8 cellular contexts compared by ENCODE assay signal in the genomic region with DNA sequence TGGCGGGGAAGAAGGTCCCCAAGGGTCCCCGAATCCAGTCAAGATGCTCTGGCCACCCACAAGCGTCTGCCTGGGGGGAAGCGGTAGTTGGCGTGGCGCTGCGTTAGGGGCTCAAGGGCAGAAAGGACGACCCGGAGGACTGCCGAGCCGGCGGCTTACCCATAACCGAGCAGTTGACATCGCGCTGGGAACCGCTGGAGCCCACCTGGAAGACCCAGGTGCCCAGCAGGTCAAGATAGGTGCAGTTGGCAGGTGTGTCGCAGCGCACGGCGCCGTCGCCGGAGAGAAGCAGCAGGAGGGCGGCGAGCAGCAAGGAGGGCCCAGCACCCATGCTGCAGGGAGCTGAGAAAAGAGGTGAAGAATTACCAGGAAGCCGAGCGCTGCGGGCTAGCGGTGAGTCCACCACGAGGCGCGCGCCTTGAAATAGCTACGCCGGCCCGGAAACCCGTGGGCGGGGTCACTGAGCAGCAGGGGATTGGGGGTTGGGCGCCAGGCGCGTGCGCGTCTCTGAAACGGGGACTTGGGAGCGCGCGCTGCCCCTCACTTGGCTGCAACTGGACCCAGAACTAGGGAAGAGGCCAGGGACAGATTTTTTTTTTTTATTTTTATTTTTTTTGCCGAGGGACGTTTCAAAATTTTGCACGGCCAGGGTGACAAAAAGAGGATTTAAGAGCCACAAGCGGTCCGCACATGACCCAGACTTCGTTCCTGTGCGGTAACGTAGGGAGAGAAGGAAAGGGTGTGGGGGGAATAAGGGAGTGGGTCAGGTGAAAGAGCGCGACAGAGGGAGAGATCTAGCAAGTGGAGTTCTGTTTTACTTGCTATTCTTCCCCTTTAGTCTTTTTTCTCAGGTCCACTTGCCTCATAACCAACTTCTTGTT. TPM values are rescaled to one million over a fixed set of nuclear protein-coding genes. Genes with fewer than 3 reads are reported as not detected.
DNase-seq lines count a peak whose midpoint lies in the region; ATAC-seq and TF ChIP-seq lines count a peak whose summit lies in the region.

A gene (minus strand): TSS at position 395 of the 881 bp plus-strand sequence. CDS start 64 bp downstream, at position 331.

- peak; percentile 23 for TF ChIP-seq EP300 in neural cell (conservative IDR thresholded peaks at IDR 0.05; ENCODE audit: poor library complexity, severe bottlenecking)

- H3K27ac ChIP-seq in KMS-11, result peak within 1 kb of the TSS; percentile 89
- H3K27ac ChIP-seq in RWPE1, result peak within 1 kb of the TSS; percentile 91
- H3K27ac ChIP-seq in neural cell (ENCODE audit: low read length), result no peak within 1 kb of the TSS

- H3K4me1 Mint-ChIP-seq in activated T-helper 17 cell treated with anti-CD3 and anti-CD28 coated beads, Interleukin-2, amount 50 U/mL, for 72 hours, result peaks cover 26% of the 10 kb centered on the region
- H3K4me1 Mint-ChIP-seq in stimulated activated naive CD8-positive, alpha-beta T cell treated with anti-CD3 and anti-CD28 coated beads, Interleukin-15, amount 100 ng/mL, for 72 hours, result peaks cover 53% of the 10 kb centered on the region

- peaks cover 26% of the 10 kb centered on the region for H3K4me1 ChIP-seq in KMS-11 (ENCODE audit: low read depth, poor library complexity, severe bottlenecking)

- TF ChIP-seq CTCF in KMS-11 (conservative IDR thresholded peaks at IDR 0.05; ENCODE audit: low read depth, low read length), result no peak
- TF ChIP-seq CTCF in RWPE1 (conservative IDR thresholded peaks at IDR 0.05; ENCODE audit: low read depth), result no peak
- no peak for TF ChIP-seq CTCF in fibroblast of the aortic adventitia (IDR thresholded peaks at IDR 0.05; ENCODE audit: insufficient read depth, low read length)
- peak; percentile 31 for TF ChIP-seq CTCF in neural cell (IDR thresholded peaks at IDR 0.05; ENCODE audit: poor library complexity, severe bottlenecking)

- H2AFZ ChIP-seq in KMS-11 (ENCODE audit: low read depth) (peak within 1 kb of the TSS; percentile 64), neural cell (ENCODE audit: low read depth, low read length) (peak within 1 kb of the TSS; percentile 58)

- peaks cover 29% of the 10 kb centered on the region for H3K79me2 ChIP-seq in KMS-11 (ENCODE audit: insufficient read depth, low read depth)
- no peaks in the 10 kb centered on the region for H3K79me2 ChIP-seq in neural cell (replicated peaks; ENCODE audit: insufficient read depth, low read length)

- H4K20me1 ChIP-seq in KMS-11 (ENCODE audit: insufficient read depth) (no peaks in the 10 kb centered on the region), neural cell (ENCODE audit: insufficient read depth) (no peaks in the 10 kb centered on the region)

- peak within 1 kb of the TSS; percentile 96 for H3K27ac Mint-ChIP-seq in activated T-helper 17 cell treated with anti-CD3 and anti-CD28 coated beads, Interleukin-2, amount 50 U/mL, for 72 hours
- peak within 1 kb of the TSS; percentile 75 to 100 for H3K27ac Mint-ChIP-seq in stimulated activated naive CD8-positive, alpha-beta T cell treated with anti-CD3 and anti-CD28 coated beads, Interleukin-15, amount 100 ng/mL, for 72 hours

- H3K4me3 ChIP-seq in KMS-11 (IDR thresholded peaks at IDR 0.05; ENCODE audit: insufficient read depth, low read depth, low read length), result no peak within 1 kb of the TSS
- peak within 1 kb of the TSS; percentile 94 for H3K4me3 ChIP-seq in fibroblast of the aortic adventitia (ENCODE audit: low read depth, low read length)
- H3K4me3 ChIP-seq in neural cell (ENCODE audit: low read length), result peak within 1 kb of the TSS; percentile 76

- H3K9ac ChIP-seq in KMS-11, result peak within 1 kb of the TSS; percentile 91
- H3K9ac ChIP-seq in neural cell (ENCODE audit: low read length), result peak within 1 kb of the TSS; percentile 61

- POLR2A ChIA-PET in RWPE1 (lab: Yijun Ruan, JAX; ENCODE audit: low non-redundant PET), result interaction anchor here (1.5 kb wide), 1 partner anchor 92 kb away, joined by 3 read pairs; no protein-coding TSS in a partner anchor

- H3K27me3 ChIP-seq in KMS-11 (ENCODE audit: insufficient read depth, low read depth) (no peaks in the 10 kb centered on the region), neural cell (ENCODE audit: insufficient read depth, low read depth, low read length) (no peaks in the 10 kb centered on the region)

- no peaks in the 10 kb centered on the region for H3K27me3 Mint-ChIP-seq in activated T-helper 17 cell treated with anti-CD3 and anti-CD28 coated beads, Interleukin-2, amount 50 U/mL, for 72 hours
- no peaks in the 10 kb centered on the region for H3K27me3 Mint-ChIP-seq in stimulated activated naive CD8-positive, alpha-beta T cell treated with anti-CD3 and anti-CD28 coated beads, Interleukin-15, amount 100 ng/mL, for 72 hours

- no peaks in the 10 kb centered on the region for H3K9me3 Mint-ChIP-seq in activated T-helper 17 cell treated with anti-CD3 and anti-CD28 coated beads, Interleukin-2, amount 50 U/mL, for 72 hours
- no peaks in the 10 kb centered on the region for H3K9me3 Mint-ChIP-seq in stimulated activated naive CD8-positive, alpha-beta T cell treated with anti-CD3 and anti-CD28 coated beads, Interleukin-15, amount 100 ng/mL, for 72 hours

- H3K4me2 ChIP-seq in KMS-11, result peak within 1 kb of the TSS; percentile 60
- peak within 1 kb of the TSS; percentile 57 for H3K4me2 ChIP-seq in neural cell (ENCODE audit: low read length)

- H3K9me2 ChIP-seq in neural cell (ENCODE audit: insufficient read depth, low read length), result no peaks in the 10 kb centered on the region

- ATAC-seq in GM21786 (IDR thresholded peaks at IDR 0.05; ENCODE audit: unreplicated experiment), result peak; percentile 91
- ATAC-seq in activated T-helper 17 cell treated with anti-CD3 and anti-CD28 coated beads, Interleukin-2, amount 50 U/mL, for 72 hours (replicated peaks), result peak; percentile 85
- peak; percentile 91 for ATAC-seq in stimulated activated naive CD8-positive, alpha-beta T cell treated with anti-CD3 and anti-CD28 coated beads, Interleukin-15, amount 100 ng/mL, for 72 hours

- peak within 1 kb of the TSS; percentile 98 for H3K4me3 Mint-ChIP-seq in activated T-helper 17 cell treated with anti-CD3 and anti-CD28 coated beads, Interleukin-2, amount 50 U/mL, for 72 hours
- H3K4me3 Mint-ChIP-seq in stimulated activated naive CD8-positive, alpha-beta T cell treated with anti-CD3 and anti-CD28 coated beads, Interleukin-15, amount 100 ng/mL, for 72 hours, result peak within 1 kb of the TSS; percentile 99

- CTCF ChIA-PET in RWPE1 (lab: Yijun Ruan, JAX), result interaction anchor here (0.6 kb wide), 3 partner anchors 10 to 1725 kb away, joined by 3 to 5 read pairs (median 3); no protein-coding TSS in a partner anchor

- peak; percentile 57 for TF ChIP-seq RAD21 in neural cell (conservative IDR thresholded peaks at IDR 0.05)

- H3F3A ChIP-seq in neural cell (ENCODE audit: insufficient read depth, low read length, poor library complexity, severe bottlenecking), result no peaks in the 10 kb centered on the region

- no peaks in the 10 kb centered on the region for H3K9me3 ChIP-seq in neural cell (ENCODE audit: low read length)

- peak; percentile 93 for DNase-seq in Daoy (ENCODE audit: low read depth)
- DNase-seq in RWPE1 (ENCODE audit: low spot score), result peak; percentile 89
- DNase-seq in fibroblast of the aortic adventitia (ENCODE audit: low read depth), result peak; percentile 83
- DNase-seq in stimulated activated naive CD8-positive, alpha-beta T cell treated with anti-CD3 and anti-CD28 coated beads, Interleukin-15, amount 100 ng/mL, for 72 hours, result peak; percentile 91 to 95

- H3K36me3 Mint-ChIP-seq in activated T-helper 17 cell treated with anti-CD3 and anti-CD28 coated beads, Interleukin-2, amount 50 U/mL, for 72 hours (ENCODE audit: low read depth), result peaks cover 39% of the 10 kb centered on the region

- no peaks in the 10 kb centered on the region; the same call in 1 of the 2 replicates for H3K36me3 ChIP-seq in KMS-11 (ENCODE audit: insufficient read depth)
- H3K36me3 ChIP-seq in neural cell (ENCODE audit: insufficient read depth, low read length), result no peaks in the 10 kb centered on the region

TF ChIP-seq in neural cell, 6 proteins besides CTCF, POLR2A, EP300 and RAD21:
- peak; percentile 9 for TF ChIP-seq POLR2AphosphoS5 (IDR thresholded peaks at IDR 0.05)
- TF ChIP-seq SMC3 (conservative IDR thresholded peaks at IDR 0.05; ENCODE audit: poor library complexity), result peak; percentile 50
- peak; percentile 45 for TF ChIP-seq TAF1 (IDR thresholded peaks at IDR 0.05; ENCODE audit: low read depth)
- peak; percentile 70 for TF ChIP-seq MXI1 (conservative IDR thresholded peaks at IDR 0.05; ENCODE audit: poor library complexity, severe bottlenecking)
- TF ChIP-seq EZH2 (IDR thresholded peaks at IDR 0.05; ENCODE audit: borderline replicate concordance, insufficient read depth, low read length, poor library complexity, severe bottlenecking), result no peak

RNA-seq across cellular contexts. Expression of the gene that starts here (rescaled TPM):
- 151 TPM in 2 replicates for total RNA-seq in Daoy (2014; rRNA removed; shearing (Covaris generic))
- total RNA-seq in activated T-helper 17 cell treated with anti-CD3 and anti-CD28 coated beads, Interleukin-2, amount 50 U/mL, for 72 hours, result 100 to 1,000 TPM in 1 of 2 donors, 10 to 100 TPM in 1; 57.3 to 142 TPM
- total RNA-seq in fibroblast of the aortic adventitia (ENCODE audit: low replicate concordance), result 20.5 and 69.1 TPM in 2 replicates
- 5.2 and 6.8 TPM in 2 replicates for polyA plus RNA-seq in neural cell
- polyA minus RNA-seq in neural cell, result 9.4 and 12.9 TPM in 2 replicates
